19 cellular contexts compared by ENCODE assay signal in the genomic region with DNA sequence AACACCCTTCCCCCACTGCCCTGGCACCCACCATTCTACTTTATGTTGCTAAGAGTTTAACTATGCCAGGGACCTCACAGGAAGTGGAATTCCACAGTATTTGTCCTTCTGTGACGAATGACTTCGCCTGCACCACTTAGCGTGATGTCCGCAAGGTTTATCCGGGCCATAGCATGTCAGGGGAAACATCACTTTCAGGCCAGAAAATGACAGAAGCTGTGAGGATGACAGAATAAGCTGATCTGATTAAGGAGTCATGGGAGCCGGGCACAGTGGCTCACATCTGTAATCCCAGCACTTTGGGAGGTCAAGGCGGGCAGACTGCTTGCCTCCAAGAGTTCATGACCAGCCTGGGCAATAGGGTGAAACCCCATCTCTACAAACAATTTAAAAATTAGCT.
"Had no signal": no experiment of that assay in that cellular context is flagged by ENCODE, and none has a peak within 500 bp of the region (broad histone marks: within the 10 kb centered on the region; RNA-seq: fewer than 3 reads in every experiment).

No MANE protein-coding gene starts in this region.

- H3K27me3 Mint-ChIP-seq: dendritic cell treated with granulocyte-macrophage colony-stimulating factor and Interleukin-4, amounts not matched to agents 40 ng/mL and 50 ng/mL, for 4 days; memory B cell; stimulated activated naive CD8-positive, alpha-beta T cell treated with anti-CD3 and anti-CD28 coated beads, Interleukin-15, Interleukin-2, amounts not matched to agents 100 ng/mL and 50 ng/mL, for 24 hours had no signal

- H3K27ac ChIP-seq: foreskin keratinocyte, left ventricle myocardium inferior, lower lobe of right lung, parathyroid adenoma, psoas muscle, spleen, tibial artery had no signal

- H3K27me3 ChIP-seq: foreskin keratinocyte had no signal

- H3K4me1 ChIP-seq: foreskin keratinocyte, lower lobe of right lung, parathyroid adenoma, psoas muscle, tibial artery had no signal

- H3K27ac Mint-ChIP-seq: dendritic cell treated with granulocyte-macrophage colony-stimulating factor and Interleukin-4, amounts not matched to agents 40 ng/mL and 50 ng/mL, for 4 days; immature natural killer cell; memory B cell; stimulated activated memory B cell treated with anti-CD40 and anti-IgM and Interleukin-4, amounts not matched to agents 10 μg/mL and 1 μg/mL and 100 μg/mL, for 72 hours; stimulated activated naive CD8-positive, alpha-beta T cell treated with anti-CD3 and anti-CD28 coated beads, Interleukin-15, Interleukin-2, amounts not matched to agents 100 ng/mL and 50 ng/mL, for 24 hours had no signal

- H2AFZ ChIP-seq: parathyroid adenoma had no signal

- H3K4me3 ChIP-seq: left ventricle myocardium inferior, lower lobe of right lung, psoas muscle, spleen, tibial artery had no signal

- H3K36me3 ChIP-seq: left ventricle myocardium inferior, lower lobe of right lung, spleen, tibial artery had no signal

- DNase-seq: erythroblast; foreskin keratinocyte; immature natural killer cell; left cardiac atrium; left ventricle myocardium inferior; lower lobe of right lung; midbrain; psoas muscle; stimulated activated CD4-positive, alpha-beta T cell treated with anti-CD3 and anti-CD28 coated beads, Interleukin-15, amount 100 ng/mL, for 24 hours; stimulated activated CD4-positive, alpha-beta T cell treated with anti-CD3 and anti-CD28 coated beads, Interleukin-1b, Interleukin-23, amount 100 ng/mL, for 48 hours; stimulated activated CD4-positive, alpha-beta T cell treated with anti-CD3 and anti-CD28 coated beads, Interleukin-4, amount 100 ng/mL, for 24 hours had no signal

- H3K36me3 Mint-ChIP-seq: immature natural killer cell; memory B cell; natural killer cell treated with Interleukin-12 subunit alpha and Interleukin-12 subunit beta and Interleukin-15 and Interleukin-18, amount 100 ng/mL, for 72 hours; stimulated activated memory B cell treated with anti-CD40 and anti-IgM and Interleukin-4, amounts not matched to agents 10 μg/mL and 1 μg/mL and 100 μg/mL, for 72 hours had no signal

- H3K79me2 ChIP-seq: parathyroid adenoma had no signal

- H3K4me3 Mint-ChIP-seq: dendritic cell treated with granulocyte-macrophage colony-stimulating factor and Interleukin-4, amounts not matched to agents 40 ng/mL and 50 ng/mL, for 4 days; immature natural killer cell; memory B cell; natural killer cell treated with Interleukin-12 subunit alpha and Interleukin-12 subunit beta and Interleukin-15 and Interleukin-18, amount 100 ng/mL, for 72 hours; stimulated activated memory B cell treated with anti-CD40 and anti-IgM and Interleukin-4, amounts not matched to agents 10 μg/mL and 1 μg/mL and 100 μg/mL, for 72 hours; stimulated activated naive CD8-positive, alpha-beta T cell treated with anti-CD3 and anti-CD28 coated beads, Interleukin-15, Interleukin-2, amounts not matched to agents 100 ng/mL and 50 ng/mL, for 24 hours had no signal

- H3K4me1 Mint-ChIP-seq: immature natural killer cell; memory B cell; stimulated activated memory B cell treated with anti-CD40 and anti-IgM and Interleukin-4, amounts not matched to agents 10 μg/mL and 1 μg/mL and 100 μg/mL, for 72 hours had no signal

- H3K9me3 Mint-ChIP-seq: dendritic cell treated with granulocyte-macrophage colony-stimulating factor and Interleukin-4, amounts not matched to agents 40 ng/mL and 50 ng/mL, for 4 days; immature natural killer cell; memory B cell; natural killer cell treated with Interleukin-12 subunit alpha and Interleukin-12 subunit beta and Interleukin-15 and Interleukin-18, amount 100 ng/mL, for 72 hours; stimulated activated memory B cell treated with anti-CD40 and anti-IgM and Interleukin-4, amounts not matched to agents 10 μg/mL and 1 μg/mL and 100 μg/mL, for 72 hours had no signal

- H3K9me3 ChIP-seq: lower lobe of right lung, psoas muscle had no signal

- H3K9ac ChIP-seq: parathyroid adenoma had no signal
